Comparison of ENCODE assay signal across 8 cellular contexts in the genomic region with DNA sequence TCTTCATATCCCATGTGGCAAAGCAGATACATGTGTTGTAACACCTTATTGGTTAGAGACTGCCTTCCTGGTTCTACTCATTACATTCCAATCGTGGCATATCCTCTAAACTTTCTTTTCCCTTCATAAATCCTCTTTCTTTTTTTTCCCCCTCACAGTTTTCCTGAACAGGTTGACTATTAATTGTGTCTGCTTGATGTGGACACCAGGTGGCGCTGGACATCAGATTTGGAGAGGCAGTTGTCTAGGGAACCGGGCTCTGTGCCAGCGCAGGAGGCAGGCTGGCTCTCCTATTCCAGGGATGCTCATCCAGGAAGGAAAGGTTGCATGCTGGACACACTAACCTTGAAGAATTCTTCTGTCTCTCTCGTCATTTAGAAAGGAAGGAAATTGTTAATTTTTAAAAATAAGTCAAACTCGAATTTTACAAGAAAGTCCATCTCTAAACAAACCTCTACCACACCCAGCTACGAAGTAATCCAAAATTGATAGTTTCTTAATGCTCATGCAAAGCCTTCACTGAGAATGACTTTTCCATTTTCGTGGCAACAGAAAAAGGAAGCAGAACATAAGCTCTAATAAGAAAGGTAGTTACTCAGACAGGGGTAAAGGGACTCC. TPM values are rescaled to one million over a fixed set of nuclear protein-coding genes. Genes with fewer than 3 reads are reported as not detected.
DNase-seq lines count a peak whose midpoint lies in the region; ATAC-seq and TF ChIP-seq lines count a peak whose summit lies in the region.

No MANE protein-coding gene starts in this region.

- peak; percentile 46 for DNase-seq in GM10266 (ENCODE audit: extremely low spot score)
- DNase-seq in HCT116 (ENCODE audit: low read depth, low spot score), result peak; percentile 75
- peak; percentile 49 for DNase-seq in MV-4-11 (lab: John Stamatoyannopoulos, UW)
- peak; percentile 75 for DNase-seq in SK-N-SH
- peak; percentile 63 for DNase-seq in activated naive CD8-positive, alpha-beta T cell treated with anti-CD3 and anti-CD28 coated beads for 36 hours
- peak; percentile 91 for DNase-seq in Right ventricle myocardium superior
- DNase-seq in prostate gland (ENCODE audit: low spot score), result peak; percentile 89
- no peak for DNase-seq in vagina (ENCODE audit: extremely low spot score in 2 of 2)

- H3K27ac Mint-ChIP-seq in activated naive CD8-positive, alpha-beta T cell treated with anti-CD3 and anti-CD28 coated beads for 36 hours, result no peak overlapping the region

- no peaks in the 10 kb centered on the region for H3K36me3 Mint-ChIP-seq in activated naive CD8-positive, alpha-beta T cell treated with anti-CD3 and anti-CD28 coated beads for 36 hours

- H3K4me3 Mint-ChIP-seq in activated naive CD8-positive, alpha-beta T cell treated with anti-CD3 and anti-CD28 coated beads for 36 hours, result no peak overlapping the region

- H3K9me3 ChIP-seq in HCT116 (ENCODE audit: control insufficient read depth in 1 of 2, insufficient read depth in 1 of 2, low read depth in 1 of 2, low read length in 2 of 2) (no peaks in the 10 kb centered on the region), SK-N-SH (no peaks in the 10 kb centered on the region), prostate gland (no peaks in the 10 kb centered on the region), vagina (no peaks in the 10 kb centered on the region)

- no peak overlapping the region for H3K27ac ChIP-seq in HCT116 (ENCODE audit: low read depth, low read length)
- H3K27ac ChIP-seq in SK-N-SH (ENCODE audit: low read depth in 2 of 2, low read length in 1 of 2), result no peak overlapping the region; a peak in 1 of 4 replicates
- no peak overlapping the region for H3K27ac ChIP-seq in prostate gland
- H3K27ac ChIP-seq in vagina, result no peak overlapping the region

- RAD21 ChIA-PET in HCT116 (lab: Charles Lee; ENCODE audit: low non-redundant PET in 1 of 2, low total read pairs in 2 of 2, uncharacterized antibody in 2 of 2, unreplicated experiment in 2 of 2), result no interaction called here

- TF ChIP-seq RAD21 in HCT116 (IDR thresholded peaks at IDR 0.05; ENCODE audit: low read depth) (peak; percentile 83), SK-N-SH (IDR thresholded peaks at IDR 0.05; ENCODE audit: low read length) (peak; percentile 90)

- no peak overlapping the region for H3K4me3 ChIP-seq in HCT116 (replicated peaks in 1 of 2; ENCODE audit: low read depth in 1 of 2, low read length in 2 of 2)
- no peak overlapping the region; a peak in 1 of 4 replicates for H3K4me3 ChIP-seq in SK-N-SH (ENCODE audit: low read depth in 2 of 2, low read length in 1 of 2)
- no peak overlapping the region for H3K4me3 ChIP-seq in prostate gland
- no peak overlapping the region for H3K4me3 ChIP-seq in vagina

- ATAC-seq in HCT116 (peak; percentile 93), Right ventricle myocardium superior (ENCODE audit: poor library complexity) (peak; percentile 69)

- TF ChIP-seq EP300 in SK-N-SH (IDR thresholded peaks at IDR 0.05; ENCODE audit: borderline replicate concordance in 1 of 2, low read depth in 1 of 2, low read length in 1 of 2), result no peak

- no peaks in the 10 kb centered on the region for H4K20me1 ChIP-seq in HCT116 (ENCODE audit: insufficient read depth)
- no peaks in the 10 kb centered on the region for H4K20me1 ChIP-seq in SK-N-SH (ENCODE audit: insufficient read depth)

- no peaks in the 10 kb centered on the region for H3K27me3 Mint-ChIP-seq in activated naive CD8-positive, alpha-beta T cell treated with anti-CD3 and anti-CD28 coated beads for 36 hours

- no TSS peak for BruUV-seq in HCT116 (replicated peaks; lab: Mats Ljungman, UMichigan)

- intact Hi-C loops in HCT116 (cut with micrococcal nuclease), result loop anchor here (1.0 to 10.0 kb wide), 3 partner anchors 153 to 1151 kb away; no protein-coding TSS in a partner anchor
- intact Hi-C loops in Right ventricle myocardium superior (cut with DNase I), result loop anchor here (5.0 kb wide), 1 partner anchor 1136 kb away; no protein-coding TSS in a partner anchor
- intact Hi-C loops in prostate gland (cut with DNase I), result loop anchor here (5.0 to 10.0 kb wide), 2 partner anchors 163 to 1136 kb away; no protein-coding TSS in a partner anchor
- intact Hi-C loops in vagina (cut with DNase I), result no loop called here

- CTCF ChIA-PET in HCT116 (lab: Charles Lee) (no interaction called here), SK-N-SH (lab: Yijun Ruan, JAX) (interaction anchor here (0.6 to 1.8 kb wide), 13 partner anchors 9 to 1153 kb away, joined by 3 to 9 read pairs (median 4); no protein-coding TSS in a partner anchor)

- H3F3A ChIP-seq in SK-N-SH (replicated peaks; ENCODE audit: insufficient read depth), result peaks cover 4% of the 10 kb centered on the region

- H3K9ac ChIP-seq in HCT116 (ENCODE audit: low read length), result no peak overlapping the region
- H3K9ac ChIP-seq in SK-N-SH, result no peak overlapping the region

- 14% methylated on average over 8 of the region's 8 CpGs for whole genome bisulfite sequencing in SK-N-SH (ENCODE audit: low lambda C conversion rate)
- WGBS in prostate gland, result 15% methylated on average over 8 of the region's 8 CpGs

- H3K27me3 ChIP-seq in HCT116 (ENCODE audit: insufficient read depth, low read length) (peaks cover 12% of the 10 kb centered on the region), SK-N-SH (ENCODE audit: insufficient read depth) (no peaks in the 10 kb centered on the region), prostate gland (replicated peaks; ENCODE audit: insufficient read depth) (no peaks in the 10 kb centered on the region), vagina (no peaks in the 10 kb centered on the region)

- H3K4me2 ChIP-seq in HCT116 (ENCODE audit: low read length) (no peak overlapping the region), SK-N-SH (no peak overlapping the region)

- H3K9me2 ChIP-seq in HCT116 (ENCODE audit: insufficient read depth) (no peaks in the 10 kb centered on the region), SK-N-SH (no peaks in the 10 kb centered on the region)

- peak; percentile 77 for TF ChIP-seq CTCF in GM10266 (IDR thresholded peaks at IDR 0.05; ENCODE audit: control insufficient read depth, insufficient read depth, low read depth, missing control alignments)
- peak; percentile 66 to 87 (median 75) for TF ChIP-seq CTCF in HCT116 (IDR thresholded peaks at IDR 0.05 in 2 of 3, conservative IDR thresholded peaks at IDR 0.05 in 1 of 3; ENCODE audit: borderline replicate concordance in 1 of 3, insufficient read depth in 1 of 3, low read depth in 2 of 3, low read length in 2 of 3)
- TF ChIP-seq CTCF in SK-N-SH (IDR thresholded peaks at IDR 0.05), result peak; percentile 89
- peak; percentile 68 to 77 (median 73) for TF ChIP-seq CTCF in prostate gland (IDR thresholded peaks at IDR 0.05)
- TF ChIP-seq CTCF in vagina (IDR thresholded peaks at IDR 0.05), result peak; percentile 47 to 63 (median 58)

- H3K36me3 ChIP-seq in HCT116 (ENCODE audit: control insufficient read depth in 1 of 2, insufficient read depth in 2 of 2, low read length in 2 of 2) (no peaks in the 10 kb centered on the region), SK-N-SH (replicated peaks in 1 of 2; ENCODE audit: control insufficient read depth in 1 of 2, insufficient read depth in 2 of 2, low read length in 1 of 2) (no peaks in the 10 kb centered on the region), prostate gland (no peaks in the 10 kb centered on the region), vagina (no peaks in the 10 kb centered on the region)

- H2AFZ ChIP-seq in HCT116 (ENCODE audit: low read depth, low read length, poor library complexity, severe bottlenecking) (no peak overlapping the region), SK-N-SH (ENCODE audit: low read depth) (no peak overlapping the region)

- H3K4me1 Mint-ChIP-seq in activated naive CD8-positive, alpha-beta T cell treated with anti-CD3 and anti-CD28 coated beads for 36 hours, result no peaks in the 10 kb centered on the region

- no peak for TF ChIP-seq POLR2A in HCT116 (IDR thresholded peaks at IDR 0.05; ENCODE audit: borderline replicate concordance, extremely low read depth, insufficient read depth, insufficient read length)
- TF ChIP-seq POLR2A in prostate gland (IDR thresholded peaks at IDR 0.05), result no peak
- no peak for TF ChIP-seq POLR2A in vagina (IDR thresholded peaks at IDR 0.05)

- H3K4me1 ChIP-seq in HCT116 (ENCODE audit: control insufficient read depth in 1 of 2, insufficient read depth in 2 of 2, low read length in 2 of 2) (no peaks in the 10 kb centered on the region), SK-N-SH (ENCODE audit: control insufficient read depth in 1 of 2, insufficient read depth in 2 of 2, low read depth in 1 of 2, low read length in 1 of 2) (no peaks in the 10 kb centered on the region; a peak in 1 of 4 replicates), prostate gland (replicated peaks) (no peaks in the 10 kb centered on the region), vagina (no peaks in the 10 kb centered on the region)

- POLR2A ChIA-PET in HCT116 (lab: Charles Lee) (no interaction called here), SK-N-SH (lab: Yijun Ruan, JAX) (no interaction called here)

- H3K79me2 ChIP-seq in HCT116 (ENCODE audit: insufficient read depth, low read length), result no peaks in the 10 kb centered on the region
- H3K79me2 ChIP-seq in SK-N-SH (ENCODE audit: insufficient read depth), result no peaks in the 10 kb centered on the region

- no peaks in the 10 kb centered on the region for H3K9me3 Mint-ChIP-seq in activated naive CD8-positive, alpha-beta T cell treated with anti-CD3 and anti-CD28 coated beads for 36 hours

TF ChIP-seq in HCT116, 20 proteins besides CTCF, POLR2A, EP300 and RAD21 (continues in another document):
- TF ChIP-seq ELF1 (IDR thresholded peaks at IDR 0.05; ENCODE audit: borderline replicate concordance, low read depth) (no peak), JUND (IDR thresholded peaks at IDR 0.05) (no peak), SIN3A (IDR thresholded peaks at IDR 0.05; ENCODE audit: low read depth) (no peak; the same call in 1 of the 2 replicates), EGR1 (IDR thresholded peaks at IDR 0.05; ENCODE audit: low read depth) (no peak)

TF ChIP-seq in SK-N-SH, 30 proteins besides CTCF, POLR2A, EP300 and RAD21 (continues in another document):
- peak; percentile 23; the same call in 1 of the 2 replicates for TF ChIP-seq POLR2AphosphoS5 (IDR thresholded peaks at IDR 0.05; ENCODE audit: low read depth, low read length)
- TF ChIP-seq, protein P1, sequence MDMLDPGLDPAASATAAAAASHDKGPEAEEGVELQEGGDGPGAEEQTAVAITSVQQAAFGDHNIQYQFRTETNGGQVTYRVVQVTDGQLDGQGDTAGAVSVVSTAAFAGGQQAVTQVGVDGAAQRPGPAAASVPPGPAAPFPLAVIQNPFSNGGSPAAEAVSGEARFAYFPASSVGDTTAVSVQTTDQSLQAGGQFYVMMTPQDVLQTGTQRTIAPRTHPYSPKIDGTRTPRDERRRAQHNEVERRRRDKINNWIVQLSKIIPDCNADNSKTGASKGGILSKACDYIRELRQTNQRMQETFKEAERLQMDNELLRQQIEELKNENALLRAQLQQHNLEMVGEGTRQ (IDR thresholded peaks at IDR 0.05; ENCODE audit: borderline replicate concordance, low read depth, low read length), result no peak

RNA-seq across cellular contexts. Expression of gene ASB17, which starts 59.4 kb away (rescaled TPM):
- not detected for total RNA-seq in HCT116 (2021; ENCODE audit: unreplicated experiment)
- polyA plus RNA-seq in HCT116 (2012), result not detected in 2 replicates
- not detected in 2 replicates for polyA plus RNA-seq in SK-N-SH (2012; rRNA removed)
- not detected in 2 replicates for polyA plus RNA-seq in SK-N-SH (2012; cell fraction: cytosol; rRNA removed)
- not detected in 2 replicates for polyA plus RNA-seq in SK-N-SH (2012; cell fraction: nucleus; rRNA removed)
- not detected for total RNA-seq in activated naive CD8-positive, alpha-beta T cell treated with anti-CD3 and anti-CD28 coated beads for 36 hours
- total RNA-seq in Right ventricle myocardium superior, result not detected
- total RNA-seq in prostate gland, result 1 to 10 TPM in 1 of 2 donors, not detected in 1; 1.4 TPM
- not detected for total RNA-seq in vagina

Comparison
In these comparisons a context has a peak if more than half of its experiments do, and no peak if none do; other contexts are left out.
1. DNase-seq: peak in GM10266 (single experiment), HCT116 (single experiment), MV-4-11 (single experiment), SK-N-SH (single experiment), activated naive CD8-positive, alpha-beta T cell treated with anti-CD3 and anti-CD28 coated beads for 36 hours (single experiment), Right ventricle myocardium superior (single experiment) and prostate gland (single experiment); none in vagina (0 of 2).
2. Peak in every context shown above with its lines, with median percentiles within 50 percentile points of each other: CTCF ChIP-seq.